Comparison of ENCODE assay signal across 2 cellular contexts in the genomic region with DNA sequence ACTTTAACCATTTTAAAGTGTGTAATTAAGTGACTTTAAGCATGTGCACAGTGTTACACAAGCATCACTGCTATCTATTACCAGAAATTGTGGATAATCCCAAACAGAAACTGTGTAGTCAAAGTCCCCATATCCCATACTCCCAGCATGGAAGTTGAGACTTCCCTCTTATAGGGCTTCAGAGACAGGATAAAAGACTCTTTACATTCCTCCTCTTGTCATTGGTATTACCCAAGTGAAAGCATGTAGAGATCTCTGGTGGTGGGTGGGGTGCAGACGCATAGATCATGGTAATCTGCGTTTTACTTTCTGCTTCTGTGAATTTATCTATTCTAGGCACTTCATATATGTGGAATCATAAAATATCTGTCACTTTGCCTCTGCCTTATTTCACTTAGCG. TPM values are rescaled to one million over a fixed set of nuclear protein-coding genes. Genes with fewer than 3 reads are reported as not detected.
DNase-seq lines count a peak whose midpoint lies in the region; ATAC-seq and TF ChIP-seq lines count a peak whose summit lies in the region.
"Not testable (repeated sequence)": the region's sequence is repeated elsewhere in the genome, so short reads cannot be mapped to it uniquely, and the experiment has no call there.

No MANE protein-coding gene starts in this region.

- not testable (repeated sequence) for H2AFZ ChIP-seq in GM23338

- not testable (repeated sequence) for H3K36me3 Mint-ChIP-seq in GM23338 (ENCODE audit: low read depth); WTC11

- H3K27me3 Mint-ChIP-seq in GM23338 (ENCODE audit: insufficient read depth, low read depth, poor library complexity); WTC11 (ENCODE audit: low read depth): not testable (repeated sequence)

- H3K9me3 Mint-ChIP-seq in GM23338, WTC11: not testable (repeated sequence)

- not testable (repeated sequence) for H3K27ac ChIP-seq in GM23338 (ENCODE audit: low read depth)

- not testable (repeated sequence) for H3K79me2 ChIP-seq in GM23338 (replicated peaks; ENCODE audit: insufficient read depth)

- not testable (repeated sequence) for H3K4me3 ChIP-seq in GM23338

- not testable (repeated sequence) for H3K27me3 ChIP-seq in GM23338 (ENCODE audit: insufficient read depth)

- not testable (repeated sequence) for H3K9me2 ChIP-seq in GM23338 (ENCODE audit: insufficient read depth)

- not testable (repeated sequence) for H4K20me1 ChIP-seq in GM23338 (replicated peaks; ENCODE audit: insufficient read depth)

- peak; percentile 63 for ATAC-seq in GM23338
- ATAC-seq in WTC11: peak; percentile 60; the same call in 1 of the 2 replicates

- not testable (repeated sequence) for H3K4me1 Mint-ChIP-seq in GM23338, WTC11

- not testable (repeated sequence) for H3K36me3 ChIP-seq in GM23338 (ENCODE audit: insufficient read depth)

- not testable (repeated sequence) for H3F3A ChIP-seq in GM23338 (replicated peaks; ENCODE audit: low read depth)

- CTCF ChIA-PET in WTC11 (lab: Charles Lee): not testable (repeated sequence)

- H3K4me3 Mint-ChIP-seq in GM23338, WTC11: not testable (repeated sequence)

- TF ChIP-seq CTCF in GM23338 (conservative IDR thresholded peaks at IDR 0.05; ENCODE audit: low read depth in 2 of 2); WTC11 (IDR thresholded peaks at IDR 0.05): not testable (repeated sequence)

- not testable (repeated sequence) for H3K27ac Mint-ChIP-seq in GM23338, WTC11

- not testable (repeated sequence) for H3K4me2 ChIP-seq in GM23338

- POLR2A ChIA-PET in WTC11 (lab: Charles Lee): not testable (repeated sequence)

- peak; percentile 9 for DNase-seq in GM23338 (ENCODE audit: low spot score)
- DNase-seq in WTC11 (ENCODE audit: low spot score): not testable (repeated sequence)

- not testable (repeated sequence) for H3K4me1 ChIP-seq in GM23338 (ENCODE audit: insufficient read depth)

RNA-seq across cellular contexts. Expression of gene ZNF658, which starts 18.7 kb away (rescaled TPM):
- total RNA-seq in GM23338 (2014; rRNA removed; shearing (Covaris generic)): 4.9 and 5.1 TPM in 2 replicates
- polyA plus RNA-seq in GM23338 (2016; fragmentation: Nextera tagmentation; extraction: Ambion mirVana): 1.6 and 2.4 TPM in 2 replicates
- total RNA-seq in WTC11 (2021): 5.0 to 5.7 TPM (median 5.4 TPM) in 3 replicates
